8 cellular contexts compared by ENCODE assay signal in the genomic region with DNA sequence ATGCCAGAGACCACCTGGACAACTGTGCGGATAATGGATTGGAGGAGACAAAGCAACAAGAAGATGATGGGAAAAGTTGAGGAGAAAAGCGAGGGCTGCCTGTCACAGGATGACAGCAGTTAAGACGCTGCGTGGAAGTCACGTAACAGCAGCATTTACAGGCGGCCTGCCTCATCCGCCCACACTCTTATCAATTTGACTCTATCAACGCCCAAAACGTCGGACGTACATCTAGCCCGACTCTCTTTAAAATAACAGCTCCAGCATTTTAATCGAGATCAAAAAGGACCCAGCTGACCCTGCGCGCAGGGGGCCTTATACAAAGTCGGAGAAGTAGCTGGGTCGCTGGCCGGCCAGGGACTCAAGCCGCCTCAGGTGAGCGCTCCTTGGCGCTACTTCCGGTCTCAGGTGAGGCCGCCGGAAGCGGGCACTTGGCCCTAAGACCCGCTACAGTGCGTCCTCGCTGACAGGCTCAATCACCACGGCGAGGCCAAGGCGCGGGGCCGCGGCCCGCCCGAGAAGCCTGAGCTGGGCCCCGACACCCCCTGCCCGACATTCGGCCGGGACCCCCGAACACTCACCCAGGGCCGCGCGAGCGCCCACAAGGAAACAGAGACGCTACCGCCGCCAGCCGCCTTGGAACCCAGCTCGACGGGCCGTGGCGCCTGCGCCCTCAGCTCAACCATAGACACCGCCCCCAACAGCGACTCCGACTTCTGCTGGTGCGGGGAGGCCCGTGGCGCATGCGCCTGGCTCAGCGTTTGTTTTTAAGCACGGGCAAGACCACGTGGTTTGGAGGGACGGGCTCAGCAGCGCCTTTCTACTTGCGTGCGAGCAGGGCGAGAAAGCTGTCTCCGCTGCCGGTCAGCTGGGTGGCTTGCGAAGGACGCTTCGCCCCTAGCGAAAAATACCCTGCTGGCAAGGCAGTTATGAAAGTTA. TPM values are rescaled to one million over a fixed set of nuclear protein-coding genes. Genes with fewer than 3 reads are reported as not detected.
DNase-seq lines count a peak whose midpoint lies in the region; ATAC-seq and TF ChIP-seq lines count a peak whose summit lies in the region.

A gene (minus strand): TSS at position 741 of the 939 bp plus-strand sequence.

- peaks cover 38% of the 10 kb centered on the region for H3K4me1 Mint-ChIP-seq in activated T-cell treated with anti-CD3 and anti-CD28 coated beads, Interleukin-2, amount 50 U/mL, for 4 hours (ENCODE audit: low read depth)

- no peaks in the 10 kb centered on the region for H3K36me3 ChIP-seq in Panc1 (ENCODE audit: control insufficient read depth, insufficient read depth, low read length)
- H3K36me3 ChIP-seq in muscle layer of colon (ENCODE audit: insufficient read depth, low read length), result no peaks in the 10 kb centered on the region

- BruUV-seq in Panc1 (replicated peaks; lab: Mats Ljungman, UMichigan), result no TSS peak

- peaks cover 24% of the 10 kb centered on the region for H3K27me3 Mint-ChIP-seq in activated T-cell treated with anti-CD3 and anti-CD28 coated beads, Interleukin-2, amount 50 U/mL, for 4 hours (ENCODE audit: low read depth)

- peak within 1 kb of the TSS; percentile 86 for H3K4me3 Mint-ChIP-seq in activated T-cell treated with anti-CD3 and anti-CD28 coated beads, Interleukin-2, amount 50 U/mL, for 4 hours

- POLR2A ChIA-PET in Panc1 (lab: Charles Lee), result interaction anchor here (0.6 to 0.7 kb wide), 6 partner anchors 66 to 1228 kb away, joined by 4 to 10 read pairs (median 8); no protein-coding TSS in a partner anchor

- no peaks in the 10 kb centered on the region for H3K9me3 Mint-ChIP-seq in activated T-cell treated with anti-CD3 and anti-CD28 coated beads, Interleukin-2, amount 50 U/mL, for 4 hours

- DNase-seq in DMS79 (lab: John Stamatoyannopoulos, UW) (peak; percentile 81), KG1 (lab: John Stamatoyannopoulos, UW) (peak; percentile 94), Panc1 (ENCODE audit: low read depth, low spot score) (peak; percentile 91)
- DNase-seq in activated T-cell treated with anti-CD3 and anti-CD28 coated beads, Interleukin-2, amount 50 U/mL, for 4 hours, result peak; percentile 94
- peak; percentile 86 to 92 for DNase-seq in stimulated activated CD8-positive, alpha-beta memory T cell treated with anti-CD3 and anti-CD28 coated beads, Interleukin-7, amount 100 ng/mL, for 1 hour (ENCODE audit: low read depth in 2 of 2)

- in situ Hi-C loops in Panc1 (cut with HindIII; ENCODE audit: low pct_unique_long_range_greater_than_20kb, low sequenced_read_pairs), result no loop called here

- peak within 1 kb of the TSS; percentile 78 to 98 for H3K4me3 ChIP-seq in Panc1 (ENCODE audit: low read depth in 2 of 2, low read length in 2 of 2)
- peak within 1 kb of the TSS; percentile 87 to 94 for H3K4me3 ChIP-seq in muscle layer of colon (ENCODE audit: low read depth in 1 of 2, low read length in 2 of 2)

- TF ChIP-seq CTCF in Panc1 (IDR thresholded peaks at IDR 0.05), result no peak

- ATAC-seq in GM21737 (IDR thresholded peaks at IDR 0.05; ENCODE audit: unreplicated experiment), result peak; percentile 85
- ATAC-seq in Panc1, result peak; percentile 98
- ATAC-seq in activated T-cell treated with anti-CD3 and anti-CD28 coated beads, Interleukin-2, amount 50 U/mL, for 4 hours, result peak; percentile 96
- peak; percentile 99 for ATAC-seq in esophagus mucosa

- H3K27me3 ChIP-seq in Panc1 (ENCODE audit: control insufficient read depth, insufficient read depth, low read length), result peaks cover 8% of the 10 kb centered on the region
- H3K27me3 ChIP-seq in muscle layer of colon (ENCODE audit: control insufficient read depth in 1 of 2, insufficient read depth in 2 of 2, low read length in 2 of 2), result no peaks in the 10 kb centered on the region

- CTCF ChIA-PET in Panc1 (lab: Charles Lee), result interaction anchor here (0.6 kb wide), 3 partner anchors 11 to 1057 kb away, joined by 3 to 4 read pairs (median 3); no protein-coding TSS in a partner anchor

- intact Hi-C loops in Panc1 (cut with micrococcal nuclease; ENCODE audit: unreplicated experiment), result no loop called here

- H3K4me1 ChIP-seq in Panc1 (ENCODE audit: control insufficient read depth, insufficient read depth, low read length) (peaks cover 10% of the 10 kb centered on the region; the same call in 1 of the 2 replicates), muscle layer of colon (ENCODE audit: insufficient read depth, low read length) (peaks cover 16% of the 10 kb centered on the region)

- peaks cover 5% of the 10 kb centered on the region for H3K36me3 Mint-ChIP-seq in activated T-cell treated with anti-CD3 and anti-CD28 coated beads, Interleukin-2, amount 50 U/mL, for 4 hours (ENCODE audit: insufficient read depth)

- H3K27ac ChIP-seq in Panc1 (ENCODE audit: low read length), result peak within 1 kb of the TSS; percentile 82
- H3K27ac ChIP-seq in muscle layer of colon (ENCODE audit: low read depth, low read length), result peak within 1 kb of the TSS; percentile 91

- H3K9me3 ChIP-seq in Panc1 (ENCODE audit: control insufficient read depth, insufficient read depth, low read depth, low read length), result no peaks in the 10 kb centered on the region
- H3K9me3 ChIP-seq in muscle layer of colon (ENCODE audit: low read length), result no peaks in the 10 kb centered on the region

- H3K9ac ChIP-seq in muscle layer of colon (ENCODE audit: low read length), result peak within 1 kb of the TSS; percentile 60

RNA-seq across cellular contexts. Expression of the gene that starts here (rescaled TPM):
- total RNA-seq in Panc1 (2021; ENCODE audit: unreplicated experiment) (19.1 TPM), esophagus mucosa (19.0 TPM)
- polyA plus RNA-seq in Panc1 (2012; ENCODE audit: insufficient read length), result 9.2 TPM
- 10 to 100 TPM; 10.8 to 12.4 (median 11.1) TPM for total RNA-seq in activated T-cell treated with anti-CD3 and anti-CD28 coated beads, Interleukin-2, amount 50 U/mL, for 4 hours

Comparison
In these comparisons a context has a peak if more than half of its experiments do, and no peak if none do; other contexts are left out.
1. Peak in every context shown above with its lines: DNase-seq, ATAC-seq, H3K4me3 ChIP-seq and H3K27ac ChIP-seq.